Comparison of ENCODE assay signal across 1 cellular context in the genomic region with DNA sequence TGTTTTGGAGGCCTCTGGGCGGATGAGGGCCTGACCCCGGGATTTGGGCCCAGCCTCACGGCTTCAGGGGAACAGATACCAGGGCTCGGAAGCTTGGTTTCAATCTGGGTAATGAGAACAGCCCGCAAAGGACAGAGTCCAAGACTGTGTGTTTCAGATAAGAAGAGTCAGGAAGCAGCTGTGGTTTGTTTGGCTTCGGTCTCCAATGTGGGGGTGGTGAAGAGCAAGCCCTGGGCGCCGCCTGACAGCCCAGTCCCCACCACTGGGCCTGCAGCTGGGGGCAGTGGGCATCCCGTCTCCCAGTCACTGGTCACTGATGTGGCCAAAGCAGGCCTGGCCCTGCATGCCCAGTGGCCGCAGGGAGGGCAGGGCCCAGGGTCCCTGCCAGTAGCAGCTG.
TF ChIP-seq lines count a peak whose summit lies in the region.

No MANE protein-coding gene starts in this region.

TF ChIP-seq in K562, 482 proteins besides CTCF, POLR2A, EP300 and RAD21 (continued from another document and continues in another):
- TF ChIP-seq, protein P1, sequence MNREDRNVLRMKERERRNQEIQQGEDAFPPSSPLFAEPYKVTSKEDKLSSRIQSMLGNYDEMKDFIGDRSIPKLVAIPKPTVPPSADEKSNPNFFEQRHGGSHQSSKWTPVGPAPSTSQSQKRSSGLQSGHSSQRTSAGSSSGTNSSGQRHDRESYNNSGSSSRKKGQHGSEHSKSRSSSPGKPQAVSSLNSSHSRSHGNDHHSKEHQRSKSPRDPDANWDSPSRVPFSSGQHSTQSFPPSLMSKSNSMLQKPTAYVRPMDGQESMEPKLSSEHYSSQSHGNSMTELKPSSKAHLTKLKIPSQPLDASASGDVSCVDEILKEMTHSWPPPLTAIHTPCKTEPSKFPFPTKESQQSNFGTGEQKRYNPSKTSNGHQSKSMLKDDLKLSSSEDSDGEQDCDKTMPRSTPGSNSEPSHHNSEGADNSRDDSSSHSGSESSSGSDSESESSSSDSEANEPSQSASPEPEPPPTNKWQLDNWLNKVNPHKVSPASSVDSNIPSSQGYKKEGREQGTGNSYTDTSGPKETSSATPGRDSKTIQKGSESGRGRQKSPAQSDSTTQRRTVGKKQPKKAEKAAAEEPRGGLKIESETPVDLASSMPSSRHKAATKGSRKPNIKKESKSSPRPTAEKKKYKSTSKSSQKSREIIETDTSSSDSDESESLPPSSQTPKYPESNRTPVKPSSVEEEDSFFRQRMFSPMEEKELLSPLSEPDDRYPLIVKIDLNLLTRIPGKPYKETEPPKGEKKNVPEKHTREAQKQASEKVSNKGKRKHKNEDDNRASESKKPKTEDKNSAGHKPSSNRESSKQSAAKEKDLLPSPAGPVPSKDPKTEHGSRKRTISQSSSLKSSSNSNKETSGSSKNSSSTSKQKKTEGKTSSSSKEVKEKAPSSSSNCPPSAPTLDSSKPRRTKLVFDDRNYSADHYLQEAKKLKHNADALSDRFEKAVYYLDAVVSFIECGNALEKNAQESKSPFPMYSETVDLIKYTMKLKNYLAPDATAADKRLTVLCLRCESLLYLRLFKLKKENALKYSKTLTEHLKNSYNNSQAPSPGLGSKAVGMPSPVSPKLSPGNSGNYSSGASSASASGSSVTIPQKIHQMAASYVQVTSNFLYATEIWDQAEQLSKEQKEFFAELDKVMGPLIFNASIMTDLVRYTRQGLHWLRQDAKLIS (CRISPR knock-in tag; IDR thresholded peaks at IDR 0.05) = no peak
- TF ChIP-seq HDAC8 (tag; IDR thresholded peaks at IDR 0.05) (no peak), SMAD2 (IDR thresholded peaks at IDR 0.05; ENCODE audit: low read depth, low read length) (no peak), SPI1 (IDR thresholded peaks at IDR 0.05; ENCODE audit: borderline replicate concordance, low read depth, low read length) (no peak), SIN3B (IDR thresholded peaks at IDR 0.05; ENCODE audit: low read depth) (no peak), TAF15 (IDR thresholded peaks at IDR 0.05; ENCODE audit: low read depth, low read length) (no peak), ZNF143 (CRISPR knock-in tag; IDR thresholded peaks at IDR 0.05) (no peak), CEBPB (tag; IDR thresholded peaks at IDR 0.05) (no peak), PCBP1 (IDR thresholded peaks at IDR 0.05; ENCODE audit: low read depth, low read length, poor library complexity, severe bottlenecking) (no peak), SMARCA5 (IDR thresholded peaks at IDR 0.05) (no peak), DIDO1 (tag; IDR thresholded peaks at IDR 0.05; ENCODE audit: low read depth) (no peak), PTRF (tag; IDR thresholded peaks at IDR 0.05) (no peak), TEAD2 (tag; IDR thresholded peaks at IDR 0.05) (no peak), CXXC5 (CRISPR knock-in tag; IDR thresholded peaks at IDR 0.05) (0 out of 2 replicates have a peak, but pooled peaks have one; percentile 15), SMARCB1 (IDR thresholded peaks at IDR 0.05; ENCODE audit: insufficient read length, low read depth) (no peak), ZNF124 (CRISPR knock-in tag; IDR thresholded peaks at IDR 0.05) (no peak), TBP (optimal IDR thresholded peaks at IDR 0.05; ENCODE audit: low read depth, low read length) (no peak), NFE2L1 (tag; IDR thresholded peaks at IDR 0.05; ENCODE audit: borderline replicate concordance, low read depth) (no peak)
- TF ChIP-seq, protein P2, sequence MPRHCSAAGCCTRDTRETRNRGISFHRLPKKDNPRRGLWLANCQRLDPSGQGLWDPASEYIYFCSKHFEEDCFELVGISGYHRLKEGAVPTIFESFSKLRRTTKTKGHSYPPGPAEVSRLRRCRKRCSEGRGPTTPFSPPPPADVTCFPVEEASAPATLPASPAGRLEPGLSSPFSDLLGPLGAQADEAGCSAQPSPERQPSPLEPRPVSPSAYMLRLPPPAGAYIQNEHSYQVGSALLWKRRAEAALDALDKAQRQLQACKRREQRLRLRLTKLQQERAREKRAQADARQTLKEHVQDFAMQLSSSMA (CRISPR knock-in tag; IDR thresholded peaks at IDR 0.05) = no peak
- TF ChIP-seq, protein P3, sequence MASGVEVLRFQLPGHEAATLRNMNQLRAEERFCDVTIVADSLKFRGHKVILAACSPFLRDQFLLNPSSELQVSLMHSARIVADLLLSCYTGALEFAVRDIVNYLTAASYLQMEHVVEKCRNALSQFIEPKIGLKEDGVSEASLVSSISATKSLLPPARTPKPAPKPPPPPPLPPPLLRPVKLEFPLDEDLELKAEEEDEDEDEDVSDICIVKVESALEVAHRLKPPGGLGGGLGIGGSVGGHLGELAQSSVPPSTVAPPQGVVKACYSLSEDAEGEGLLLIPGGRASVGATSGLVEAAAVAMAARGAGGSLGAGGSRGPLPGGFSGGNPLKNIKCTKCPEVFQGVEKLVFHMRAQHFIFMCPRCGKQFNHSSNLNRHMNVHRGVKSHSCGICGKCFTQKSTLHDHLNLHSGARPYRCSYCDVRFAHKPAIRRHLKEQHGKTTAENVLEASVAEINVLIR (CRISPR knock-in tag; IDR thresholded peaks at IDR 0.05) = no peak
- TF ChIP-seq, protein P4, sequence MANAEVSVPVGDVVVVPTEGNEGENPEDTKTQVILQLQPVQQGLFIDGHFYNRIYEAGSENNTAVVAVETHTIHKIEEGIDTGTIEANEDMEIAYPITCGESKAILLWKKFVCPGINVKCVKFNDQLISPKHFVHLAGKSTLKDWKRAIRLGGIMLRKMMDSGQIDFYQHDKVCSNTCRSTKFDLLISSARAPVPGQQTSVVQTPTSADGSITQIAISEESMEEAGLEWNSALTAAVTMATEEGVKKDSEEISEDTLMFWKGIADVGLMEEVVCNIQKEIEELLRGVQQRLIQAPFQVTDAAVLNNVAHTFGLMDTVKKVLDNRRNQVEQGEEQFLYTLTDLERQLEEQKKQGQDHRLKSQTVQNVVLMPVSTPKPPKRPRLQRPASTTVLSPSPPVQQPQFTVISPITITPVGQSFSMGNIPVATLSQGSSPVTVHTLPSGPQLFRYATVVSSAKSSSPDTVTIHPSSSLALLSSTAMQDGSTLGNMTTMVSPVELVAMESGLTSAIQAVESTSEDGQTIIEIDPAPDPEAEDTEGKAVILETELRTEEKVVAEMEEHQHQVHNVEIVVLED (CRISPR knock-in tag; IDR thresholded peaks at IDR 0.05) = no peak
- TF ChIP-seq, protein P5, sequence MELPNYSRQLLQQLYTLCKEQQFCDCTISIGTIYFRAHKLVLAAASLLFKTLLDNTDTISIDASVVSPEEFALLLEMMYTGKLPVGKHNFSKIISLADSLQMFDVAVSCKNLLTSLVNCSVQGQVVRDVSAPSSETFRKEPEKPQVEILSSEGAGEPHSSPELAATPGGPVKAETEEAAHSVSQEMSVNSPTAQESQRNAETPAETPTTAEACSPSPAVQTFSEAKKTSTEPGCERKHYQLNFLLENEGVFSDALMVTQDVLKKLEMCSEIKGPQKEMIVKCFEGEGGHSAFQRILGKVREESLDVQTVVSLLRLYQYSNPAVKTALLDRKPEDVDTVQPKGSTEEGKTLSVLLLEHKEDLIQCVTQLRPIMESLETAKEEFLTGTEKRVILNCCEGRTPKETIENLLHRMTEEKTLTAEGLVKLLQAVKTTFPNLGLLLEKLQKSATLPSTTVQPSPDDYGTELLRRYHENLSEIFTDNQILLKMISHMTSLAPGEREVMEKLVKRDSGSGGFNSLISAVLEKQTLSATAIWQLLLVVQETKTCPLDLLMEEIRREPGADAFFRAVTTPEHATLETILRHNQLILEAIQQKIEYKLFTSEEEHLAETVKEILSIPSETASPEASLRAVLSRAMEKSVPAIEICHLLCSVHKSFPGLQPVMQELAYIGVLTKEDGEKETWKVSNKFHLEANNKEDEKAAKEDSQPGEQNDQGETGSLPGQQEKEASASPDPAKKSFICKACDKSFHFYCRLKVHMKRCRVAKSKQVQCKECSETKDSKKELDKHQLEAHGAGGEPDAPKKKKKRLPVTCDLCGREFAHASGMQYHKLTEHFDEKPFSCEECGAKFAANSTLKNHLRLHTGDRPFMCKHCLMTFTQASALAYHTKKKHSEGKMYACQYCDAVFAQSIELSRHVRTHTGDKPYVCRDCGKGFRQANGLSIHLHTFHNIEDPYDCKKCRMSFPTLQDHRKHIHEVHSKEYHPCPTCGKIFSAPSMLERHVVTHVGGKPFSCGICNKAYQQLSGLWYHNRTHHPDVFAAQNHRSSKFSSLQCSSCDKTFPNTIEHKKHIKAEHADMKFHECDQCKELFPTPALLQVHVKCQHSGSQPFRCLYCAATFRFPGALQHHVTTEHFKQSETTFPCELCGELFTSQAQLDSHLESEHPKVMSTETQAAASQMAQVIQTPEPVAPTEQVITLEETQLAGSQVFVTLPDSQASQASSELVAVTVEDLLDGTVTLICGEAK (IDR thresholded peaks at IDR 0.05) = no peak
- TF ChIP-seq, protein P5 (CRISPR knock-in tag; IDR thresholded peaks at IDR 0.05) = no peak
- TF ChIP-seq, protein P6, sequence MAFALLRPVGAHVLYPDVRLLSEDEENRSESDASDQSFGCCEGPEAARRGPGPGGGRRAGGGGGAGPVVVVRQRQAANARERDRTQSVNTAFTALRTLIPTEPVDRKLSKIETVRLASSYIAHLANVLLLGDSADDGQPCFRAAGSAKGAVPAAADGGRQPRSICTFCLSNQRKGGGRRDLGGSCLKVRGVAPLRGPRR (CRISPR knock-in tag; IDR thresholded peaks at IDR 0.05) = no peak
- TF ChIP-seq, protein P7, sequence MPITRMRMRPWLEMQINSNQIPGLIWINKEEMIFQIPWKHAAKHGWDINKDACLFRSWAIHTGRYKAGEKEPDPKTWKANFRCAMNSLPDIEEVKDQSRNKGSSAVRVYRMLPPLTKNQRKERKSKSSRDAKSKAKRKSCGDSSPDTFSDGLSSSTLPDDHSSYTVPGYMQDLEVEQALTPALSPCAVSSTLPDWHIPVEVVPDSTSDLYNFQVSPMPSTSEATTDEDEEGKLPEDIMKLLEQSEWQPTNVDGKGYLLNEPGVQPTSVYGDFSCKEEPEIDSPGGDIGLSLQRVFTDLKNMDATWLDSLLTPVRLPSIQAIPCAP (CRISPR knock-in tag; IDR thresholded peaks at IDR 0.05; ENCODE audit: borderline replicate concordance) = no peak
- TF ChIP-seq, protein P8, sequence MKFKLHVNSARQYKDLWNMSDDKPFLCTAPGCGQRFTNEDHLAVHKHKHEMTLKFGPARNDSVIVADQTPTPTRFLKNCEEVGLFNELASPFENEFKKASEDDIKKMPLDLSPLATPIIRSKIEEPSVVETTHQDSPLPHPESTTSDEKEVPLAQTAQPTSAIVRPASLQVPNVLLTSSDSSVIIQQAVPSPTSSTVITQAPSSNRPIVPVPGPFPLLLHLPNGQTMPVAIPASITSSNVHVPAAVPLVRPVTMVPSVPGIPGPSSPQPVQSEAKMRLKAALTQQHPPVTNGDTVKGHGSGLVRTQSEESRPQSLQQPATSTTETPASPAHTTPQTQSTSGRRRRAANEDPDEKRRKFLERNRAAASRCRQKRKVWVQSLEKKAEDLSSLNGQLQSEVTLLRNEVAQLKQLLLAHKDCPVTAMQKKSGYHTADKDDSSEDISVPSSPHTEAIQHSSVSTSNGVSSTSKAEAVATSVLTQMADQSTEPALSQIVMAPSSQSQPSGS (CRISPR knock-in tag; IDR thresholded peaks at IDR 0.05) = no peak
- TF ChIP-seq, protein P9, sequence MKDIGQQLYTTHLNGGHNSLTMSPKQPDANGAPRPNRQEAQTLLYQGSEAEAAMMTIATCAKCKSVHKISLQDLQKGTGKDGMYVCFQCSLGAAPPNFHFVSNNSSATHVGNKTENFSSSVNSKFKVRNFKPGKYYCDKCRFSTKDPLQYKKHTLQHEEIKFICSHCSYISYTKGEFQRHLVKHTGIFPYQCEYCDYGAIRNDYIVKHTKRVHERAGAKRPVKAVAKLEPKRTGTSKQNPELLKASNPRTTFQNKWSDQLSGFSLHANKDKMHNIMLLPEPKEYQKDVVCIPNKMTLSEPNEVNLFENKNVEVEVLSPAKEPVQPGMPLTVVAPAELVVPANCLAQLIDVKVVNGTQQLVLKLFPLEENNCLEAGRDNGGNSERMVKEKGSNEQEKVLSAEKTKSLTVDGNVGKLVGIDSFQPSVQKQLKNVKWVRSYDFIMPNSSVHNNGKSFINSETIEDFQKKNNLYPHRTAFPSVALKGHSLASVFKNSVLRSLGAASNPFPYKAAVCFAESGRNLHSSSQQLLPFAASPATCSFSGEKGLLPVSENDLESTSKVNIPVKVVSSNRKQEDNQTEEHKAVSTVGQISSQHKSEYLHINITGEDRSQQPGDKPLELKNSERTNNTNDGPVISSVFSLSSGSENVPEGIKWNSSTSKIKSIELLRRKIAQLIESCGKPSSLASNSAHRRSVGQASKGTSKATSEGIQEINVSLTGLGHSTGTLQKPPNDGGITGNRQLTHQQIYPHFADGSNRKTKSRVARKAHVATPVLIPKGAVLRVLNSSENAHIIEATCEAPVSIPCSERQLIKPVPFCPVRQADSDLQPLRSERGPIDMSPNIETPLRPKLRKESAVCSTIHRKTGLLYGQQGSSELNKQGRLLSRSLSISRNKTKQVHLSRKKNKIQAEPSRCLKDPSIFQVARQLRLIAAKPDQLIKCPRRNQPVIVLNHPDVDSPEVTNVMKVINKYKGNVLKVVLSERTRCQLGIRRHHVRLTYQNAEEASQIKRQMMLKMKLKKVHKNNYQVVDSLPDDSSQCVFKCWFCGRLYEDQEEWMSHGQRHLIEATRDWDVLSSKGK (CRISPR knock-in tag; IDR thresholded peaks at IDR 0.05) = no peak
- TF ChIP-seq, protein P10, sequence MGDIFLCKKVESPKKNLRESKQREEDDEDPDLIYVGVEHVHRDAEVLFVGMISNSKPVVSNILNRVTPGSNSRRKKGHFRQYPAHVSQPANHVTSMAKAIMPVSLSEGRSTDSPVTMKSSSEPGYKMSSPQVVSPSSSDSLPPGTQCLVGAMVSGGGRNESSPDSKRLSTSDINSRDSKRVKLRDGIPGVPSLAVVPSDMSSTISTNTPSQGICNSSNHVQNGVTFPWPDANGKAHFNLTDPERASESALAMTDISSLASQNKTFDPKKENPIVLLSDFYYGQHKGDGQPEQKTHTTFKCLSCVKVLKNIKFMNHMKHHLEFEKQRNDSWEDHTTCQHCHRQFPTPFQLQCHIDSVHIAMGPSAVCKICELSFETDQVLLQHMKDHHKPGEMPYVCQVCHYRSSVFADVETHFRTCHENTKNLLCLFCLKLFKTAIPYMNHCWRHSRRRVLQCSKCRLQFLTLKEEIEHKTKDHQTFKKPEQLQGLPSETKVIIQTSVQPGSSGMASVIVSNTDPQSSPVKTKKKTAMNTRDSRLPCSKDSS (IDR thresholded peaks at IDR 0.05; ENCODE audit: low read depth, partially characterized antibody) = no peak
